In the genomic region with DNA sequence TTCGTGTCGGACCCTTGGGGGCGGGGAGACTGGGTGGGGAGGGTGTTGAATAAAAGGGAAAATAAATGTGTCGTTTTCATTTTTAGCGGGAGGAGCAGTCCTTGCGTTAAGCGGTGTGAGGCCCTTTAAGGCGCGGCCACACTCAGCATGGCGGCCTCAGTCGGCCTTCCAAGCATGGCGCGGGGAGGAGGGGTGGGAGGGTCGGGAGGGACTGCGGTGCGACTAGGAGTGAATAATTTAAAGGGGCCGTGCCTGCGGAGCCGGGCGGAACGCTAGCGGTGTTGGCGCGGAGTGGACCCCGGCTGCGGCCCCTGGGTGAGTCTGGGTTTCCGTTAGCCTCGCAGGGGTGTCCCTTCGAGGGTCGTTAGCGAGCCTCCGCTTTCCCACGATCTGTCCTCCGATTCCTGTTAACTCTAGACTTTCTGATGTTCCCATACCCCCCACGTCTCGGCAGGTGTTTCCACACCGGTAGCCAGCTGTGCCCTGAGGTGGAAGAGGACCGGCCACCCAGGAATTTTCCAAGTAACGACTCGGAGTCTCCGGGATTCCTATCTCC, we compare ENCODE assay signal across 8 cellular contexts. TPM values are rescaled to one million over a fixed set of nuclear protein-coding genes. Genes with fewer than 3 reads are reported as not detected.
DNase-seq lines count a peak whose midpoint lies in the region; ATAC-seq and TF ChIP-seq lines count a peak whose summit lies in the region.

No MANE protein-coding gene starts in this region.

- H3K4me1 Mint-ChIP-seq in IgD-negative memory B cell, result peaks cover 13 to 28% (median 13%) of the 10 kb centered on the region in 3 donors

- WGBS in esophagus muscularis mucosa, result under 1% methylated on average over 28 of the region's 41 CpGs

- H3K27me3 ChIP-seq in esophagus muscularis mucosa (no peaks in the 10 kb centered on the region), muscle layer of duodenum (ENCODE audit: low read depth, low read length) (no peaks in the 10 kb centered on the region)

- H3K9me3 Mint-ChIP-seq in IgD-negative memory B cell, result no peaks in the 10 kb centered on the region

- no peak for TF ChIP-seq CTCF in esophagus muscularis mucosa (IDR thresholded peaks at IDR 0.05)

- H3K27ac Mint-ChIP-seq in IgD-negative memory B cell, result peak overlapping the region; percentile 65 to 94 (median 94)

- no peaks in the 10 kb centered on the region for H3K36me3 Mint-ChIP-seq in IgD-negative memory B cell

- H3K27ac ChIP-seq in esophagus muscularis mucosa (replicated peaks in 1 of 4), result peak overlapping the region; percentile 90 to 97 (median 94)
- peak overlapping the region; percentile 79 for H3K27ac ChIP-seq in muscle layer of duodenum (ENCODE audit: low read length)

- intact Hi-C loops in esophagus muscularis mucosa (cut with DNase I), result loop anchor here (5.0 to 10.0 kb wide), 2 partner anchors 42 to 179 kb away; no protein-coding TSS in a partner anchor

- TF ChIP-seq EP300 in esophagus muscularis mucosa (IDR thresholded peaks at IDR 0.05), result no peak

- H3K4me3 Mint-ChIP-seq in IgD-negative memory B cell, result peak overlapping the region; percentile 94 to 100 (median 96)

- peak overlapping the region; percentile 78 to 91 (median 88) for H3K4me3 ChIP-seq in esophagus muscularis mucosa
- peak overlapping the region; percentile 81 to 89 for H3K4me3 ChIP-seq in muscle layer of duodenum (ENCODE audit: low read depth in 1 of 2, low read length in 2 of 2)

- H3K4me1 ChIP-seq in esophagus muscularis mucosa (peaks cover 13 to 28% (median 25%) of the 10 kb centered on the region in 4 donors), muscle layer of duodenum (ENCODE audit: control insufficient read depth in 1 of 2, insufficient read depth in 2 of 2, low read length in 2 of 2) (peaks cover 7 to 9% of the 10 kb centered on the region in 2 donors)

- H3K36me3 ChIP-seq in esophagus muscularis mucosa (peaks cover 15 to 57% (median 46%) of the 10 kb centered on the region in 4 donors), muscle layer of duodenum (ENCODE audit: control insufficient read depth in 1 of 2, insufficient read depth in 2 of 2, low read length in 2 of 2) (peaks cover 0 to 25% of the 10 kb centered on the region in 2 donors)

- DNase-seq in EL (peak; percentile 87), activated T-helper 1 cell treated with Interleukin-2 at 50 U/mL for 16 hours (ENCODE audit: low read depth) (peak; percentile 73), esophagus muscularis mucosa (ENCODE audit: extremely low spot score) (peak; percentile 97)
- DNase-seq in stimulated activated CD8-positive, alpha-beta memory T cell treated with anti-CD3 and anti-CD28 coated beads, Interleukin-4, amount 100 ng/mL, for 48 hours, result peak; percentile 87

- H3K27me3 Mint-ChIP-seq in IgD-negative memory B cell, result no peaks in the 10 kb centered on the region

- H3K9me3 ChIP-seq in esophagus muscularis mucosa (no peaks in the 10 kb centered on the region), muscle layer of duodenum (ENCODE audit: control insufficient read depth in 1 of 2, low read length in 2 of 2) (no peaks in the 10 kb centered on the region)

- no peak for ATAC-seq in GM21737 (IDR thresholded peaks at IDR 0.05; ENCODE audit: unreplicated experiment)

- TF ChIP-seq POLR2A in esophagus muscularis mucosa (IDR thresholded peaks at IDR 0.05; ENCODE audit: low read depth), result peak; percentile 7

TF ChIP-seq in PFSK-1, 5 proteins besides CTCF, POLR2A, EP300 and RAD21:
- TF ChIP-seq POLR2AphosphoS5 (IDR thresholded peaks at IDR 0.05; ENCODE audit: low read depth, low read length) (peak; percentile 51), SIN3A (IDR thresholded peaks at IDR 0.05; ENCODE audit: borderline replicate concordance, insufficient read depth, low read length) (peak; percentile 61; the same call in 1 of the 2 replicates)
- TF ChIP-seq, protein P1, sequence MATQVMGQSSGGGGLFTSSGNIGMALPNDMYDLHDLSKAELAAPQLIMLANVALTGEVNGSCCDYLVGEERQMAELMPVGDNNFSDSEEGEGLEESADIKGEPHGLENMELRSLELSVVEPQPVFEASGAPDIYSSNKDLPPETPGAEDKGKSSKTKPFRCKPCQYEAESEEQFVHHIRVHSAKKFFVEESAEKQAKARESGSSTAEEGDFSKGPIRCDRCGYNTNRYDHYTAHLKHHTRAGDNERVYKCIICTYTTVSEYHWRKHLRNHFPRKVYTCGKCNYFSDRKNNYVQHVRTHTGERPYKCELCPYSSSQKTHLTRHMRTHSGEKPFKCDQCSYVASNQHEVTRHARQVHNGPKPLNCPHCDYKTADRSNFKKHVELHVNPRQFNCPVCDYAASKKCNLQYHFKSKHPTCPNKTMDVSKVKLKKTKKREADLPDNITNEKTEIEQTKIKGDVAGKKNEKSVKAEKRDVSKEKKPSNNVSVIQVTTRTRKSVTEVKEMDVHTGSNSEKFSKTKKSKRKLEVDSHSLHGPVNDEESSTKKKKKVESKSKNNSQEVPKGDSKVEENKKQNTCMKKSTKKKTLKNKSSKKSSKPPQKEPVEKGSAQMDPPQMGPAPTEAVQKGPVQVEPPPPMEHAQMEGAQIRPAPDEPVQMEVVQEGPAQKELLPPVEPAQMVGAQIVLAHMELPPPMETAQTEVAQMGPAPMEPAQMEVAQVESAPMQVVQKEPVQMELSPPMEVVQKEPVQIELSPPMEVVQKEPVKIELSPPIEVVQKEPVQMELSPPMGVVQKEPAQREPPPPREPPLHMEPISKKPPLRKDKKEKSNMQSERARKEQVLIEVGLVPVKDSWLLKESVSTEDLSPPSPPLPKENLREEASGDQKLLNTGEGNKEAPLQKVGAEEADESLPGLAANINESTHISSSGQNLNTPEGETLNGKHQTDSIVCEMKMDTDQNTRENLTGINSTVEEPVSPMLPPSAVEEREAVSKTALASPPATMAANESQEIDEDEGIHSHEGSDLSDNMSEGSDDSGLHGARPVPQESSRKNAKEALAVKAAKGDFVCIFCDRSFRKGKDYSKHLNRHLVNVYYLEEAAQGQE (IDR thresholded peaks at IDR 0.05; ENCODE audit: insufficient read depth in 1 of 2, low read depth in 2 of 2, low read length in 2 of 2), result no peak

RNA-seq across cellular contexts. Expression of a gene that starts 1.5 kb away (rescaled TPM):
- 12.5 TPM for polyA plus RNA-seq in IgD-negative memory B cell
- 97.1 TPM for polyA plus RNA-seq in PFSK-1 (2012; ENCODE audit: insufficient read length, low read depth)
- total RNA-seq in esophagus muscularis mucosa, result 100 to 1,000 TPM in 2 of 4 donors, 10 to 100 TPM in 2; 58.1 to 156 (median 85.7) TPM

RNA-seq across cellular contexts. Expression of a gene that starts 11.6 kb away (rescaled TPM):
- 5.2 TPM for polyA plus RNA-seq in IgD-negative memory B cell
- polyA plus RNA-seq in PFSK-1 (2012; ENCODE audit: insufficient read length, low read depth), result 60.9 TPM
- 10 to 100 TPM; 11.3 to 20.7 (median 14.4) TPM for total RNA-seq in esophagus muscularis mucosa

RNA-seq across cellular contexts. Expression of a gene that starts 18.1 kb away (rescaled TPM):
- polyA plus RNA-seq in IgD-negative memory B cell, result 1.3 TPM
- polyA plus RNA-seq in PFSK-1 (2012; ENCODE audit: insufficient read length, low read depth), result 76.5 TPM
- total RNA-seq in esophagus muscularis mucosa, result 100 to 1,000 TPM in 3 of 4 donors, 10 to 100 TPM in 1; 95.4 to 168 (median 137) TPM

RNA-seq across cellular contexts. Expression of a gene that starts 45.2 kb away (rescaled TPM):
- polyA plus RNA-seq in IgD-negative memory B cell, result 2.8 TPM
- 1.3 TPM for polyA plus RNA-seq in PFSK-1 (2012; ENCODE audit: insufficient read length, low read depth)
- 1 to 10 TPM; 1.7 to 5.3 (median 3.7) TPM for total RNA-seq in esophagus muscularis mucosa
